Comparison of ENCODE assay signal across 1 cellular context in the genomic region with DNA sequence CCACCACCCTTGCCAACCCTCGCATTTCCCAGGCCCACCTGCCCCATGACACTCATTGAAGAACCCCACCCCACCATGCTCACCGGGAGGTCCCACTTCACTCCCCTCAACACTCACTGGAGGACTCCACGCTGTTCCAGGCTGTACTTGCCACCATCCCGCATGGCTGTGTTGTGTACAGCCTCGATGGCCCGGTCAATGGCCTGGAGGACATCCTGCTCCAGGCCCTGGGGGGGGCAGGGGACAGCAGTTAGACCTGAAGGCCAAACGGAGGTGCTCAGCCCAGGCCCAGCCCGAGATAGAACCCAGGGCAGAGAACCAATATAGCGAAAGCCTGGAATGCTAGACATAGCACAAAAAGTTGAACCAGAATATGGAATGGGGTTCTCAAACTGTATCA.
TF ChIP-seq lines count a peak whose summit lies in the region.

No MANE protein-coding gene starts in this region.

TF ChIP-seq in IMR-90, 13 proteins besides CTCF, POLR2A, EP300 and RAD21:
- TF ChIP-seq RCOR1 (IDR thresholded peaks at IDR 0.05; ENCODE audit: insufficient replicate concordance, low read length) = no peak
- no peak for TF ChIP-seq MAZ (IDR thresholded peaks at IDR 0.05; ENCODE audit: borderline replicate concordance, low read depth, low read length)
- TF ChIP-seq SMC3 (IDR thresholded peaks at IDR 0.05; ENCODE audit: low read depth, low read length) = no peak
- TF ChIP-seq RFX5 (IDR thresholded peaks at IDR 0.05; ENCODE audit: low read depth, low read length) = no peak
- no peak for TF ChIP-seq CEBPB (IDR thresholded peaks at IDR 0.05; ENCODE audit: low read depth, low read length)
- no peak for TF ChIP-seq BHLHE40 (IDR thresholded peaks at IDR 0.05; ENCODE audit: low read depth, low read length)
- TF ChIP-seq, protein P1, sequence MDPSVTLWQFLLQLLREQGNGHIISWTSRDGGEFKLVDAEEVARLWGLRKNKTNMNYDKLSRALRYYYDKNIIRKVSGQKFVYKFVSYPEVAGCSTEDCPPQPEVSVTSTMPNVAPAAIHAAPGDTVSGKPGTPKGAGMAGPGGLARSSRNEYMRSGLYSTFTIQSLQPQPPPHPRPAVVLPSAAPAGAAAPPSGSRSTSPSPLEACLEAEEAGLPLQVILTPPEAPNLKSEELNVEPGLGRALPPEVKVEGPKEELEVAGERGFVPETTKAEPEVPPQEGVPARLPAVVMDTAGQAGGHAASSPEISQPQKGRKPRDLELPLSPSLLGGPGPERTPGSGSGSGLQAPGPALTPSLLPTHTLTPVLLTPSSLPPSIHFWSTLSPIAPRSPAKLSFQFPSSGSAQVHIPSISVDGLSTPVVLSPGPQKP (IDR thresholded peaks at IDR 0.05; ENCODE audit: borderline replicate concordance, low read depth, low read length) = no peak
